In genomic region chr14:39231751-39232553, GRCh38 we compare ENCODE assay signal across 8 cellular contexts. TPM values are rescaled to one million over a fixed set of nuclear protein-coding genes. Genes with fewer than 3 reads are reported as not detected.
DNase-seq lines count a peak whose midpoint lies in the region; ATAC-seq and TF ChIP-seq lines count a peak whose summit lies in the region.
"Not testable (repeated sequence)": the region's sequence is repeated elsewhere in the genome, so short reads cannot be mapped to it uniquely, and the experiment has no call there.

No MANE protein-coding gene starts in this region.

- not testable (repeated sequence) for H3K27me3 ChIP-seq in Loucy (ENCODE audit: insufficient read depth, low read length, poor library complexity, severe bottlenecking); spleen (replicated peaks in 1 of 7)

- not testable (repeated sequence) for H3F3A ChIP-seq in Loucy (ENCODE audit: low read depth)

- H3K9ac ChIP-seq in Loucy (ENCODE audit: low read depth, low read length, poor library complexity, severe bottlenecking), result not testable (repeated sequence)

- in situ Hi-C loops in astrocyte of the cerebellum (cut with HindIII; ENCODE audit: low sequenced_read_pairs), result not testable (repeated sequence)

- H3K36me3 ChIP-seq in Loucy (ENCODE audit: insufficient read depth, low read length); spleen: not testable (repeated sequence)

- H3K4me3 ChIP-seq in Loucy (ENCODE audit: low read length, poor library complexity, severe bottlenecking); astrocyte of the cerebellum (ENCODE audit: low read depth, low read length); spleen: not testable (repeated sequence)

- not testable (repeated sequence) for H3K9me3 ChIP-seq in Loucy (ENCODE audit: insufficient read depth, low read depth, low read length); spleen

- 84 to 88% (median 86%) methylated on average over 11 of the region's 11 CpGs for WGBS in spleen, 5 donors

- not testable (repeated sequence) for TF ChIP-seq POLR2A in spleen (IDR thresholded peaks at IDR 0.05)

- intact Hi-C loops in spleen (cut with DNase I; ENCODE audit: low total_unique reads), result not testable (repeated sequence)

- peak overlapping the region; percentile 63; the same call in 1 of the 2 replicates for H2AFZ ChIP-seq in Loucy (ENCODE audit: low read length)

- not testable (repeated sequence) for H3K79me2 ChIP-seq in Loucy (ENCODE audit: insufficient read depth, low read length)

- H3K4me2 ChIP-seq in Loucy (ENCODE audit: low read depth, low read length, poor library complexity, severe bottlenecking), result not testable (repeated sequence)

- DNase-seq in DMS 273 (lab: John Stamatoyannopoulos, UW; ENCODE audit: unreplicated experiment), result peak; percentile 60
- peak; percentile 26 for DNase-seq in astrocyte of the cerebellum (ENCODE audit: low read depth)
- peak; percentile 46 for DNase-seq in iPS DF 4.7 (ENCODE audit: extremely low read depth, low spot score)
- DNase-seq in spleen, result not testable (repeated sequence)

- not testable (repeated sequence) for H4K20me1 ChIP-seq in Loucy (ENCODE audit: insufficient read depth, low read length, poor library complexity, severe bottlenecking)

- TF ChIP-seq CTCF in Loucy (conservative IDR thresholded peaks at IDR 0.05; ENCODE audit: low read length) (peak; percentile 55), astrocyte of the cerebellum (IDR thresholded peaks at IDR 0.05; ENCODE audit: low read depth, low read length, missing control alignments) (peak; percentile 24), spleen (IDR thresholded peaks at IDR 0.05 in 8 of 11, conservative IDR thresholded peaks at IDR 0.05 in 3 of 11) (peak in 8 of 11 experiments; percentile 14 to 44 (median 31))

- ATAC-seq in GM19328 (IDR thresholded peaks at IDR 0.05; ENCODE audit: unreplicated experiment), result peak; percentile 87
- ATAC-seq in HG02870 (IDR thresholded peaks at IDR 0.05; ENCODE audit: unreplicated experiment), result peak; percentile 60
- ATAC-seq in SK-N-SH treated with all-trans-retinoic acid at 6 μM for 48 hours, result peak; percentile 77

- H3K9me2 ChIP-seq in Loucy (replicated peaks; ENCODE audit: low read depth, low read length), result not testable (repeated sequence)

- H3K4me1 ChIP-seq in Loucy (ENCODE audit: insufficient read depth, low read length, poor library complexity, severe bottlenecking), result not testable (repeated sequence)
- peaks cover 0 to 58% (median 22%) of the 10 kb centered on the region in 6 donors for H3K4me1 ChIP-seq in spleen

- peak overlapping the region in 3 of 8 donors; percentile 26 to 65 (median 38) for H3K27ac ChIP-seq in spleen

RNA-seq across cellular contexts. Expression of gene MIA2, which starts 1.8 kb away (rescaled TPM):
- total RNA-seq in spleen, result 10 to 100 TPM; 23.8 to 31.3 (median 25.8) TPM
- polyA plus RNA-seq in spleen, result 10 to 100 TPM; 18.3 to 22.8 (median 20.6) TPM

RNA-seq across cellular contexts. Expression of gene PNN, which starts 56.9 kb away (rescaled TPM):
- total RNA-seq in spleen, result 10 to 100 TPM; 43.8 to 79.7 (median 66.6) TPM
- 10 to 100 TPM; 38.1 to 58.0 (median 50.5) TPM for polyA plus RNA-seq in spleen
